8 cellular contexts compared by ENCODE assay signal in genomic region chr1:243483084-243483845, GRCh38.
DNase-seq lines count a peak whose midpoint lies in the region; ATAC-seq and TF ChIP-seq lines count a peak whose summit lies in the region.

No MANE protein-coding gene starts in this region.

- H3K9me3 Mint-ChIP-seq in MCF 10A (ENCODE audit: unreplicated experiment) = peaks cover 8% of the 10 kb centered on the region
- peaks cover 6% of the 10 kb centered on the region for H3K9me3 Mint-ChIP-seq in central memory CD8-positive, alpha-beta T cell

- no peak overlapping the region for H3K27ac Mint-ChIP-seq in MCF 10A (ENCODE audit: low read depth, unreplicated experiment)
- H3K27ac Mint-ChIP-seq in central memory CD8-positive, alpha-beta T cell (ENCODE audit: low read depth) = peak overlapping the region; percentile 77

- no peaks in the 10 kb centered on the region for H3K4me1 ChIP-seq in breast epithelium
- H3K4me1 ChIP-seq in lung (ENCODE audit: control insufficient read depth in 2 of 2, insufficient read depth in 2 of 2, low read length in 2 of 2) = peaks cover 5 to 7% of the 10 kb centered on the region in 2 donors
- peaks cover 5 to 18% (median 10%) of the 10 kb centered on the region in 4 donors for H3K4me1 ChIP-seq in upper lobe of left lung

- peaks cover 17% of the 10 kb centered on the region for H3K4me1 Mint-ChIP-seq in MCF 10A (ENCODE audit: insufficient read depth, unreplicated experiment)
- H3K4me1 Mint-ChIP-seq in central memory CD8-positive, alpha-beta T cell = peaks cover 19% of the 10 kb centered on the region

- peak; percentile 45 for ATAC-seq in central memory CD8-positive, alpha-beta T cell (replicated peaks; ENCODE audit: extremely low read depth, poor library complexity, severe bottlenecking)
- ATAC-seq in lung (ENCODE audit: insufficient read depth, low FRiP score) = no peak
- no peak for ATAC-seq in upper lobe of left lung (ENCODE audit: low FRiP score in 2 of 2)
- no peak for ATAC-seq in GM21737 (IDR thresholded peaks at IDR 0.05; ENCODE audit: unreplicated experiment)

- TF ChIP-seq POLR2A in breast epithelium (IDR thresholded peaks at IDR 0.05) (no peak), upper lobe of left lung (IDR thresholded peaks at IDR 0.05) (no peak)

- H3K27me3 ChIP-seq in breast epithelium (no peaks in the 10 kb centered on the region), lung (ENCODE audit: control insufficient read depth, insufficient read depth) (no peaks in the 10 kb centered on the region), upper lobe of left lung (no peaks in the 10 kb centered on the region)

- POLR2A ChIA-PET in MCF 10A (lab: Yijun Ruan, JAX) = interaction anchor here (0.6 kb wide), 1 partner anchor 207 kb away, joined by 3 read pairs; no protein-coding TSS in a partner anchor

- no peak overlapping the region for H3K4me3 Mint-ChIP-seq in MCF 10A (ENCODE audit: unreplicated experiment)
- peak overlapping the region; percentile 77 for H3K4me3 Mint-ChIP-seq in central memory CD8-positive, alpha-beta T cell

- H3K36me3 ChIP-seq in breast epithelium = no peaks in the 10 kb centered on the region
- H3K36me3 ChIP-seq in lung (ENCODE audit: control insufficient read depth in 2 of 2, insufficient read depth in 2 of 2, low read length in 2 of 2) = peaks cover 0 to 2% of the 10 kb centered on the region in 2 donors
- H3K36me3 ChIP-seq in upper lobe of left lung = no peaks in the 10 kb centered on the region

- CTCF ChIA-PET in MCF 10A (lab: Yijun Ruan, JAX) = interaction anchor here (0.6 to 0.9 kb wide), 4 partner anchors 15 to 786 kb away, joined by 3 to 5 read pairs (median 3); no protein-coding TSS in a partner anchor

- TF ChIP-seq CTCF in breast epithelium (IDR thresholded peaks at IDR 0.05) (no peak), MCF 10A (IDR thresholded peaks at IDR 0.05; ENCODE audit: unreplicated experiment) (no peak), lung (IDR thresholded peaks at IDR 0.05; ENCODE audit: control extremely low read depth, extremely low read depth) (no peak), upper lobe of left lung (IDR thresholded peaks at IDR 0.05) (peak in 1 of 6 experiments; percentile 11)

- no TSS peak for BruUV-seq in MCF 10A (replicated peaks; lab: Mats Ljungman, UMichigan)

- no peak for DNase-seq in breast epithelium (ENCODE audit: low spot score in 2 of 2)
- DNase-seq in MCF 10A (ENCODE audit: unreplicated experiment) = no peak
- no peak for DNase-seq in central memory CD8-positive, alpha-beta T cell (ENCODE audit: low spot score in 2 of 2)
- DNase-seq in lung (ENCODE audit: low spot score) = no peak
- peak in 1 of 2 donors; percentile 80 for DNase-seq in upper lobe of left lung
- no peak for DNase-seq in NK-92 treated with Interleukin-12 subunit alpha and Interleukin-12 subunit beta, amount 100 ng/mL, for 24 hours (lab: John Stamatoyannopoulos, UW)
- DNase-seq in RPMI8226 = no peak

- H3K9me3 ChIP-seq in breast epithelium (no peaks in the 10 kb centered on the region), lung (ENCODE audit: control insufficient read depth in 2 of 2, insufficient read depth in 1 of 2, low read length in 1 of 2) (no peaks in the 10 kb centered on the region), upper lobe of left lung (no peaks in the 10 kb centered on the region)

- H3K27me3 Mint-ChIP-seq in MCF 10A (ENCODE audit: insufficient read depth, unreplicated experiment) = no peaks in the 10 kb centered on the region
- no peaks in the 10 kb centered on the region for H3K27me3 Mint-ChIP-seq in central memory CD8-positive, alpha-beta T cell

- no peak overlapping the region for H3K27ac ChIP-seq in breast epithelium
- H3K27ac ChIP-seq in lung (ENCODE audit: low read depth in 1 of 2, low read length in 1 of 2) = no peak overlapping the region
- no peak overlapping the region for H3K27ac ChIP-seq in upper lobe of left lung

- peaks cover 21% of the 10 kb centered on the region for H3K36me3 Mint-ChIP-seq in MCF 10A (ENCODE audit: insufficient read depth, unreplicated experiment)
- peaks cover 17% of the 10 kb centered on the region for H3K36me3 Mint-ChIP-seq in central memory CD8-positive, alpha-beta T cell (ENCODE audit: insufficient read depth)

- H3K4me3 ChIP-seq in breast epithelium (peak overlapping the region; percentile 16 to 53 (median 24)), lung (peak overlapping the region; percentile 14), upper lobe of left lung (peak overlapping the region in 3 of 4 donors; percentile 23 to 49 (median 45))

- intact Hi-C loops in breast epithelium (cut with DNase I; ENCODE audit: low total_unique reads) (no loop called here), MCF 10A (cut with micrococcal nuclease) (no loop called here)

- no peak for TF ChIP-seq EP300 in upper lobe of left lung (IDR thresholded peaks at IDR 0.05)

- 15 to 26% methylated on average over 51 to 62 of the region's 62 CpGs for WGBS in lung, 2 donors
- 40 to 43% methylated on average over 33 to 57 of the region's 62 CpGs for WGBS in upper lobe of left lung, 2 donors
